ENCODE assay signal across 21 cellular contexts in the genomic region with DNA sequence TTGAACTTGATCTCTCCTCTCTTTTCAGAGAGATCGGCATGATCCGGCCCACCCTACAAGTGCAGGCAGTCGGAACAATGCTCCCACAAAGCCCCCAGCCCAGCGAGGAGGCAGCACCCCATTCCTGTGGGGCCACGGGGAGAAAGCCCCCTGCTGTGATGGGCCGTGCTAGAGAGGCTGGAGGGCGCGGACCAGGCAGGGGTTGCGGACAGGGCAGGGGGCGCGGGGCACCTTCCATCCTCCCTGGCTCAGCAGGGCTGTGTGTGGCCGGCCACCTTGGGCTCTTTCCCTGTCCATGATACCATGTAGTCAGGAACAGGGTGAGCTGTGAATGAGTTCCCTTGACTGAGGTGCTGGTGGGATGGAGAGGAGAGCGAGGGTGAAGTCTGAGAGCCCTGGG.
DNase-seq lines count a peak whose midpoint lies in the region; ATAC-seq, FAIRE-seq and TF ChIP-seq lines count a peak whose summit lies in the region.
"Had no signal": no experiment of that assay in that cellular context is flagged by ENCODE, and none has a peak within 500 bp of the region (broad histone marks: within the 10 kb centered on the region; RNA-seq: fewer than 3 reads in every experiment).

No MANE protein-coding gene starts in this region.

- H3K79me2 ChIP-seq in H1 (ENCODE audit: control insufficient read depth in 1 of 2, insufficient read depth in 2 of 2, low read length in 2 of 2) (no peaks in the 10 kb centered on the region), osteoblast (ENCODE audit: insufficient read depth, low read length) (no peaks in the 10 kb centered on the region)

- H3K23me2 ChIP-seq in H1 (ENCODE audit: low read depth, low read length) = peaks cover 12% of the 10 kb centered on the region

- H3K27me3 Mint-ChIP-seq in stimulated activated naive CD8-positive, alpha-beta T cell treated with anti-CD3 and anti-CD28 coated beads, Interleukin-15, amount 100 ng/mL, for 72 hours = peaks cover 32% of the 10 kb centered on the region
- H3K27me3 Mint-ChIP-seq in activated T-cell treated with anti-CD3 and anti-CD28 coated beads, Interleukin-2, amount 50 U/mL, for 4 hours (ENCODE audit: low read depth) = peaks cover 51% of the 10 kb centered on the region

- 91% methylated on average over 13 of the region's 13 CpGs; no CpG with 5 or more reads in 1 of the 2 experiments for WGBS in H1 (ENCODE audit: extremely low coverage in 1 of 2, insufficient coverage in 1 of 2, insufficient read length in 1 of 2, insufficient replicate concordance in 2 of 2, low coverage in 1 of 2, low lambda C conversion rate in 2 of 2, missing lambda C conversion rate in 1 of 2), 2 experiments

- no peaks in the 10 kb centered on the region for H3K36me3 Mint-ChIP-seq in activated T-cell treated with anti-CD3 and anti-CD28 coated beads, Interleukin-2, amount 50 U/mL, for 4 hours (ENCODE audit: insufficient read depth)

- H3K4me3 ChIP-seq in H1 (ENCODE audit: extremely low read depth in 1 of 4, insufficient read depth in 2 of 4, low read depth in 3 of 4, low read length in 4 of 4) (no peak overlapping the region), osteoblast (ENCODE audit: insufficient read depth, low read length) (no peak overlapping the region)

- no peak overlapping the region for H2BK12ac ChIP-seq in H1 (ENCODE audit: low read depth, low read length)

- H2BK120ac ChIP-seq in H1 (replicated peaks; ENCODE audit: low read depth, low read length) = no peak overlapping the region

- H3K9me3 Mint-ChIP-seq in stimulated activated naive CD8-positive, alpha-beta T cell treated with anti-CD3 and anti-CD28 coated beads, Interleukin-15, amount 100 ng/mL, for 72 hours = no peaks in the 10 kb centered on the region
- no peaks in the 10 kb centered on the region for H3K9me3 Mint-ChIP-seq in activated T-cell treated with anti-CD3 and anti-CD28 coated beads, Interleukin-2, amount 50 U/mL, for 4 hours
- H3K9me3 Mint-ChIP-seq: CD4-positive, alpha-beta T cell had no signal

- H2AK5ac ChIP-seq in H1 (ENCODE audit: low read depth, low read length) = no peak overlapping the region

- no peak overlapping the region for H3K18ac ChIP-seq in H1 (ENCODE audit: extremely low read depth, low read length)

- TF ChIP-seq EP300 in H1 (IDR thresholded peaks at IDR 0.05; ENCODE audit: borderline replicate concordance in 1 of 2, low read depth in 2 of 2, low read length in 2 of 2) = no peak

- H3K27ac ChIP-seq in angular gyrus (ENCODE audit: low read depth, low read length) = peak overlapping the region; percentile 72
- H3K27ac ChIP-seq in H1 (ENCODE audit: low read depth, low read length) = no peak overlapping the region
- no peak overlapping the region for H3K27ac ChIP-seq in osteoblast (ENCODE audit: low read depth, low read length)

- TF ChIP-seq RAD21 in H1 (IDR thresholded peaks at IDR 0.05 in 1 of 2, conservative IDR thresholded peaks at IDR 0.05 in 1 of 2; ENCODE audit: low read depth in 2 of 2, low read length in 2 of 2) = no peak

- peak overlapping the region; percentile 29; the same call in 1 of the 2 replicates for H4K8ac ChIP-seq in H1 (ENCODE audit: extremely low read depth, insufficient read depth, low read length)

- no peak for TF ChIP-seq POLR2A in H1 (IDR thresholded peaks at IDR 0.05; ENCODE audit: control extremely low read depth in 1 of 2, low read depth in 2 of 2, low read length in 2 of 2)

- no peak overlapping the region for H3K56ac ChIP-seq in H1 (replicated peaks; ENCODE audit: insufficient read length, low read depth, low read length)

- no peak overlapping the region for H3K14ac ChIP-seq in H1 (ENCODE audit: insufficient read length)

- no peak overlapping the region for H3K4me3 Mint-ChIP-seq in stimulated activated naive CD8-positive, alpha-beta T cell treated with anti-CD3 and anti-CD28 coated beads, Interleukin-15, amount 100 ng/mL, for 72 hours
- no peak overlapping the region for H3K4me3 Mint-ChIP-seq in activated T-cell treated with anti-CD3 and anti-CD28 coated beads, Interleukin-2, amount 50 U/mL, for 4 hours
- H3K4me3 Mint-ChIP-seq: B cell; CD4-positive, alpha-beta T cell; HFFc6 had no signal

- H4K20me1 ChIP-seq in H1 (replicated peaks in 1 of 2; ENCODE audit: control insufficient read depth in 1 of 2, insufficient read depth in 2 of 2, low read length in 2 of 2) = peaks cover 0 to 9% of the 10 kb centered on the region in 2 experiments
- no peaks in the 10 kb centered on the region for H4K20me1 ChIP-seq in osteoblast (ENCODE audit: insufficient read depth, low read length)

- no peaks in the 10 kb centered on the region; the same call in 1 of the 2 replicates for H3K79me1 ChIP-seq in H1 (ENCODE audit: low read depth, low read length)

- TF ChIP-seq CTCF in H1 (IDR thresholded peaks at IDR 0.05; ENCODE audit: control extremely low read depth in 1 of 3, insufficient read depth in 1 of 3, low read depth in 1 of 3, low read length in 3 of 3) = no peak
- TF ChIP-seq CTCF in osteoblast (IDR thresholded peaks at IDR 0.05; ENCODE audit: extremely low read depth, low read depth, low read length) = no peak

- peak overlapping the region; percentile 9 for H4K91ac ChIP-seq in H1 (replicated peaks; ENCODE audit: insufficient read length, low read length)

- peaks cover 28% of the 10 kb centered on the region for H3K4me1 Mint-ChIP-seq in stimulated activated naive CD8-positive, alpha-beta T cell treated with anti-CD3 and anti-CD28 coated beads, Interleukin-15, amount 100 ng/mL, for 72 hours
- H3K4me1 Mint-ChIP-seq in activated T-cell treated with anti-CD3 and anti-CD28 coated beads, Interleukin-2, amount 50 U/mL, for 4 hours (ENCODE audit: low read depth) = no peaks in the 10 kb centered on the region
- H3K4me1 Mint-ChIP-seq: B cell had no signal

- H2BK20ac ChIP-seq in H1 (ENCODE audit: low read length) = no peak overlapping the region

- no peak overlapping the region for H3K4ac ChIP-seq in H1 (replicated peaks; ENCODE audit: insufficient read length, low read depth, low read length)

- H3K9me3 ChIP-seq in H1 (ENCODE audit: insufficient read depth in 2 of 2, low read depth in 1 of 2, low read length in 1 of 2) (no peaks in the 10 kb centered on the region; a peak in 1 of 4 replicates), osteoblast (ENCODE audit: low read depth, low read length) (no peaks in the 10 kb centered on the region)

- no peak overlapping the region for H2BK15ac ChIP-seq in H1 (ENCODE audit: low read length)

- H3K36me3 ChIP-seq in H1 (ENCODE audit: control insufficient read depth in 2 of 4, insufficient read depth in 4 of 4, low read length in 3 of 4) (no peaks in the 10 kb centered on the region; a peak in 1 of 8 replicates), osteoblast (ENCODE audit: insufficient read depth, low read length) (no peaks in the 10 kb centered on the region)

- CTCF ChIA-PET in H1 (lab: Charles Lee; ENCODE audit: partially characterized antibody) = interaction anchor here (0.9 kb wide), 1 partner anchor 11 kb away, joined by 3 read pairs; no protein-coding TSS in a partner anchor

- no peak overlapping the region for H3K23ac ChIP-seq in H1 (ENCODE audit: insufficient read length)

- H2AFZ ChIP-seq in H1 (ENCODE audit: low read length) (no peak overlapping the region), osteoblast (ENCODE audit: low read length) (no peak overlapping the region)

- no peak for ATAC-seq in stimulated activated naive CD8-positive, alpha-beta T cell treated with anti-CD3 and anti-CD28 coated beads, Interleukin-15, amount 100 ng/mL, for 72 hours
- ATAC-seq in activated T-cell treated with anti-CD3 and anti-CD28 coated beads, Interleukin-2, amount 50 U/mL, for 4 hours = no peak
- no peak for ATAC-seq in GM21515 (IDR thresholded peaks at IDR 0.05; ENCODE audit: unreplicated experiment)
- ATAC-seq: HepG2 had no signal

- H2BK5ac ChIP-seq in H1 (ENCODE audit: low read depth, low read length) = no peak overlapping the region

- DNase-seq in H1 (ENCODE audit: low read depth in 1 of 2, low spot score in 2 of 2) (no peak), osteoblast (ENCODE audit: insufficient read length, low spot score, missing footprints) (peak; percentile 44)
- DNase-seq in stimulated activated naive CD8-positive, alpha-beta T cell treated with anti-CD3 and anti-CD28 coated beads, Interleukin-15, amount 100 ng/mL, for 72 hours = no peak
- DNase-seq in activated T-cell treated with anti-CD3 and anti-CD28 coated beads, Interleukin-2, amount 50 U/mL, for 4 hours = no peak
- no peak for DNase-seq in activated CD4-positive, CD25-positive, alpha-beta regulatory T cell treated with anti-CD3 and anti-CD28 coated beads, Interleukin-2, amount 50 U/mL, for 72 hours
- DNase-seq: Calu3; CD4-positive, alpha-beta T cell; DMS 273 treated with DMSO at 0.1 percent for 48 hours; DMS79 treated with DMSO at 0.1 percent for 48 hours; EL; GOT3; HCEC 1CT; HFFc6 had no signal

- H3K9ac ChIP-seq in H1 (replicated peaks in 1 of 4; ENCODE audit: extremely low read depth in 1 of 4, low read depth in 3 of 4, low read length in 3 of 4) = no peak overlapping the region

- no peak overlapping the region for H3K4me2 ChIP-seq in H1 (ENCODE audit: insufficient read depth in 1 of 2, low read depth in 2 of 2, low read length in 2 of 2)
- H3K4me2 ChIP-seq in osteoblast (ENCODE audit: insufficient read depth, low read length) = no peak overlapping the region

- no peak overlapping the region for H3K27ac Mint-ChIP-seq in stimulated activated naive CD8-positive, alpha-beta T cell treated with anti-CD3 and anti-CD28 coated beads, Interleukin-15, amount 100 ng/mL, for 72 hours
- H3K27ac Mint-ChIP-seq: B cell; CD4-positive, alpha-beta T cell; HFFc6 had no signal

- no peak overlapping the region for H4K5ac ChIP-seq in H1 (ENCODE audit: insufficient read length, low read depth, low read length)

- POLR2A ChIA-PET in H1 (lab: Charles Lee; ENCODE audit: partially characterized antibody) = no interaction called here

- peaks cover 0 to 18% (median 12%) of the 10 kb centered on the region in 4 experiments; a peak in 6 of 7 replicates for H3K4me1 ChIP-seq in H1 (replicated peaks in 1 of 4; ENCODE audit: control insufficient read depth in 3 of 4, insufficient read depth in 4 of 4, low read length in 3 of 4)
- no peaks in the 10 kb centered on the region for H3K4me1 ChIP-seq in osteoblast (ENCODE audit: insufficient read depth, low read length)

- no peak for FAIRE-seq in H1 (lab: Jason Lieb, UNC)
- FAIRE-seq: A204.1, G401.6, GM12891, HepG2, HTR-8/SVneo had no signal

- H3K27me3 ChIP-seq in H1 (replicated peaks in 1 of 4; ENCODE audit: control insufficient read depth in 3 of 4, extremely low read depth in 1 of 4, insufficient read depth in 3 of 4, low read length in 3 of 4) (peaks cover 2 to 26% (median 14%) of the 10 kb centered on the region in 4 experiments; a peak in 5 of 7 replicates), osteoblast (ENCODE audit: insufficient read depth, low read length) (no peaks in the 10 kb centered on the region)

TF ChIP-seq in H1, 55 proteins besides CTCF, POLR2A, EP300 and RAD21 (continues in another document):
- TF ChIP-seq, protein P1, sequence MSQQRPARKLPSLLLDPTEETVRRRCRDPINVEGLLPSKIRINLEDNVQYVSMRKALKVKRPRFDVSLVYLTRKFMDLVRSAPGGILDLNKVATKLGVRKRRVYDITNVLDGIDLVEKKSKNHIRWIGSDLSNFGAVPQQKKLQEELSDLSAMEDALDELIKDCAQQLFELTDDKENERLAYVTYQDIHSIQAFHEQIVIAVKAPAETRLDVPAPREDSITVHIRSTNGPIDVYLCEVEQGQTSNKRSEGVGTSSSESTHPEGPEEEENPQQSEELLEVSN (IDR thresholded peaks at IDR 0.05) = no peak
- TF ChIP-seq BACH1 (IDR thresholded peaks at IDR 0.05; ENCODE audit: low read length) = no peak
